ENCODE assay signal across 8 cellular contexts in the genomic region with DNA sequence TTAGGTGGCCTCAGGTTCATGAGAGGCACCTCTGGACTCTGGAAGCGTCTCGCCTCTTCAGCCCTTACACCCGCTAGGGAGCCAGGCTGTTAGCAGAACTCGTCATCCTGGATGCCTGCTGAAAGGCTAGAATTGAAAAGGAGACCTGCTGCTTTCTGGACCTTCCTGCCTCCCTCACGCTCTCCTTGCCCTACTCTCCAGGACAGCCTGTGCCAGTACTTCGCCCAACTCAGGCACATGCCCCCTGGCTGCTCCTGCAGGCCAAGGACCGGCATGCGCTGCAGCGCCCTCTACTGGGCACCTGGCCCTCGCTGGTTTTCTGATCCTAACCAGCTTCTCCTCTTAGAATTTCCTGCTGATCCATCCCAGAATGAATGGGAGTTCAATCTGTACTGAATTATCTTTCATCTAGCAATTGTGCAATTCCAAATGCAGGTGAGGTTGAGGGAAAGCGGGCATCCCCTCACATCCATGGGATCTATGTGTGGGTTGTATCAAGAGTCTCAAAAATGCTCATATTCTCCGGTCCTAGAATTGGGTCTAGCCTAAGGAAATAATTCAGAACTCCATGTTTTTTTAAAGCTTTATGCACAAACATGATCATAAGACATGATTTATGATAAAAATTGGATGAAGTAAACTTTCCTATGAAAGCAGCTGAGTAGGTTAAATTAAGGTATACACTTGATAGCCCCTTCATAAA.
DNase-seq lines count a peak whose midpoint lies in the region; ATAC-seq lines count a peak whose summit lies in the region.

No MANE protein-coding gene starts in this region.

- ATAC-seq in HG03108 (IDR thresholded peaks at IDR 0.05; ENCODE audit: unreplicated experiment) (no peak), GM21526 (IDR thresholded peaks at IDR 0.05; ENCODE audit: low FRiP score, unreplicated experiment) (no peak)

- DNase-seq in ELF-1 (ENCODE audit: low read depth, low spot score) (peak; percentile 84), M059J (ENCODE audit: low read depth) (peak; percentile 64), T1000 (lab: John Stamatoyannopoulos, UW) (peak; percentile 63), amniotic epithelial cell (ENCODE audit: low read depth) (peak; percentile 58), hepatic stellate cell (ENCODE audit: low spot score) (peak; percentile 90)
- DNase-seq in stimulated activated CD4-positive, alpha-beta T cell treated with anti-CD3 and anti-CD28 coated beads, Interleukin-15, amount 100 ng/mL, for 1 hour (ENCODE audit: low read depth in 1 of 2, low spot score in 1 of 2) = peak; percentile 45 to 71
